9 cellular contexts compared by ENCODE assay signal in genomic region chr17:44878627-44879221, GRCh38. TPM values are rescaled to one million over a fixed set of nuclear protein-coding genes. Genes with fewer than 3 reads are reported as not detected.
DNase-seq lines count a peak whose midpoint lies in the region; ATAC-seq, FAIRE-seq and TF ChIP-seq lines count a peak whose summit lies in the region.
"Had no signal": no experiment of that assay in that cellular context is flagged by ENCODE, and none has a peak within 500 bp of the region (broad histone marks: within the 10 kb centered on the region; RNA-seq: fewer than 3 reads in every experiment).

No MANE protein-coding gene starts in this region.

- dilution Hi-C loops in keratinocyte (cut with MboI; ENCODE audit: extremely low pct_ligation_motif_present, low sequenced_read_pairs), result no loop called here

- H3K36me3 ChIP-seq in keratinocyte (ENCODE audit: control insufficient read depth in 2 of 2, extremely low read depth in 1 of 2, insufficient read depth in 2 of 2, low read length in 2 of 2), result peaks cover 38% of the 10 kb centered on the region in 2 experiments

- H3K9me3 ChIP-seq in keratinocyte (ENCODE audit: control insufficient read depth, low read depth, low read length), result no peaks in the 10 kb centered on the region

- no peak overlapping the region for H3K4me2 ChIP-seq in keratinocyte (ENCODE audit: control insufficient read depth, extremely low read depth, insufficient read depth, low read depth, low read length)

- H3K27ac Mint-ChIP-seq in stimulated activated naive B cell treated with anti-CD40 and anti-IgM and Interleukin-4, amounts not matched to agents 10 μg/mL and 1 μg/mL and 100 μg/mL, for 72 hours, result no peak overlapping the region
- H3K27ac Mint-ChIP-seq: dendritic cell treated with granulocyte-macrophage colony-stimulating factor and Interleukin-4, amounts not matched to agents 40 ng/mL and 50 ng/mL, for 4 days had no signal

- TF ChIP-seq CTCF in keratinocyte (optimal IDR thresholded peaks at IDR 0.05 in 1 of 3, IDR thresholded peaks at IDR 0.05 in 1 of 3, conservative IDR thresholded peaks at IDR 0.05 in 1 of 3; ENCODE audit: extremely low read depth in 1 of 3, insufficient read depth in 2 of 3, low read length in 3 of 3), result peak in 2 of 3 experiments; percentile 40 to 42

- H3K36me3 Mint-ChIP-seq in stimulated activated naive B cell treated with anti-CD40 and anti-IgM and Interleukin-4, amounts not matched to agents 10 μg/mL and 1 μg/mL and 100 μg/mL, for 72 hours, result peaks cover 34 to 64% of the 10 kb centered on the region in 2 donors

- H3K27ac ChIP-seq in keratinocyte (ENCODE audit: control insufficient read depth, insufficient read depth, low read length), result no peak overlapping the region

- H3K4me1 ChIP-seq in keratinocyte (ENCODE audit: control insufficient read depth, extremely low read depth, insufficient read depth, low read length), result no peaks in the 10 kb centered on the region

- H3K79me2 ChIP-seq in keratinocyte (ENCODE audit: control insufficient read depth, insufficient read depth, low read length), result no peaks in the 10 kb centered on the region

- no peaks in the 10 kb centered on the region for H3K27me3 ChIP-seq in keratinocyte (ENCODE audit: control insufficient read depth, extremely low read depth, insufficient read depth, low read length)

- peak; percentile 60 for DNase-seq in DMS53 (lab: John Stamatoyannopoulos, UW)
- DNase-seq in NCI-H1694 treated with DMSO at 0.1 percent for 48 hours (lab: John Stamatoyannopoulos, UW), result peak; percentile 39
- DNase-seq in amniotic epithelial cell (ENCODE audit: low read depth), result peak; percentile 19
- DNase-seq in keratinocyte (ENCODE audit: low read depth, low spot score), result no peak
- no peak for DNase-seq in stimulated activated naive B cell treated with anti-CD40 and anti-IgM and Interleukin-4, amounts not matched to agents 10 μg/mL and 1 μg/mL and 100 μg/mL, for 72 hours

- no peaks in the 10 kb centered on the region for H3K9me1 ChIP-seq in keratinocyte (ENCODE audit: control insufficient read depth, extremely low read depth, insufficient read depth, low read length)

- no peak overlapping the region for H3K4me3 ChIP-seq in keratinocyte (ENCODE audit: control insufficient read depth in 2 of 3, extremely low read depth in 1 of 3, insufficient read depth in 2 of 3, low read depth in 1 of 3, low read length in 3 of 3)

- H3K4me3 Mint-ChIP-seq in stimulated activated naive B cell treated with anti-CD40 and anti-IgM and Interleukin-4, amounts not matched to agents 10 μg/mL and 1 μg/mL and 100 μg/mL, for 72 hours, result no peak overlapping the region
- H3K4me3 Mint-ChIP-seq: dendritic cell treated with granulocyte-macrophage colony-stimulating factor and Interleukin-4, amounts not matched to agents 40 ng/mL and 50 ng/mL, for 4 days had no signal

- no peaks in the 10 kb centered on the region for H4K20me1 ChIP-seq in keratinocyte (ENCODE audit: control insufficient read depth, extremely low read depth, insufficient read depth, low read length)

- ATAC-seq in GM21526 (IDR thresholded peaks at IDR 0.05; ENCODE audit: low FRiP score, unreplicated experiment), result no peak
- ATAC-seq in stimulated activated naive B cell treated with anti-CD40 and anti-IgM and Interleukin-4, amounts not matched to agents 10 μg/mL and 1 μg/mL and 100 μg/mL, for 72 hours (replicated peaks), result no peak
- ATAC-seq in HG02870 (IDR thresholded peaks at IDR 0.05; ENCODE audit: unreplicated experiment), result no peak

- H3K27me3 Mint-ChIP-seq in stimulated activated naive B cell treated with anti-CD40 and anti-IgM and Interleukin-4, amounts not matched to agents 10 μg/mL and 1 μg/mL and 100 μg/mL, for 72 hours, result no peaks in the 10 kb centered on the region
- H3K27me3 Mint-ChIP-seq: dendritic cell treated with granulocyte-macrophage colony-stimulating factor and Interleukin-4, amounts not matched to agents 40 ng/mL and 50 ng/mL, for 4 days had no signal

- FAIRE-seq in A204.1 (lab: Jason Lieb, UNC) (peak; percentile 98), keratinocyte (lab: Jason Lieb, UNC) (no peak)

- H3K4me1 Mint-ChIP-seq in stimulated activated naive B cell treated with anti-CD40 and anti-IgM and Interleukin-4, amounts not matched to agents 10 μg/mL and 1 μg/mL and 100 μg/mL, for 72 hours, result no peaks in the 10 kb centered on the region

- H3K9ac ChIP-seq in keratinocyte (ENCODE audit: control insufficient read depth, extremely low read depth, insufficient read depth, low read length), result no peak overlapping the region

- H2AFZ ChIP-seq in keratinocyte (ENCODE audit: control insufficient read depth, low read length), result no peak overlapping the region

- H3K9me3 Mint-ChIP-seq in stimulated activated naive B cell treated with anti-CD40 and anti-IgM and Interleukin-4, amounts not matched to agents 10 μg/mL and 1 μg/mL and 100 μg/mL, for 72 hours, result no peaks in the 10 kb centered on the region
- H3K9me3 Mint-ChIP-seq: dendritic cell treated with granulocyte-macrophage colony-stimulating factor and Interleukin-4, amounts not matched to agents 40 ng/mL and 50 ng/mL, for 4 days had no signal

RNA-seq across cellular contexts. Expression of gene EFTUD2, which starts 20.5 kb away (rescaled TPM):
- 91.5 to 160 TPM (median 153 TPM) in 3 replicates for polyA plus RNA-seq in keratinocyte
- 103 TPM for polyA plus RNA-seq in keratinocyte (2011; ENCODE audit: low read depth)
- 76.2 and 96.0 TPM in 2 replicates for polyA plus RNA-seq in keratinocyte (2011; cell fraction: cytosol; rRNA removed)
- 131 and 154 TPM in 2 replicates for polyA plus RNA-seq in keratinocyte (2011; cell fraction: nucleus; rRNA removed)
- 43.3 and 123 TPM in 2 replicates for polyA plus RNA-seq in keratinocyte (2012; ENCODE audit: low replicate concordance)
- polyA minus RNA-seq in keratinocyte, result 182 to 299 TPM (median 222 TPM) in 3 replicates
- polyA minus RNA-seq in keratinocyte (2011; cell fraction: cytosol; rRNA and poly(A)+ RNA removed), result 67.1 TPM
- polyA minus RNA-seq in keratinocyte (2011; cell fraction: nucleus; rRNA and poly(A)+ RNA removed), result 105 and 174 TPM in 2 replicates

RNA-seq across cellular contexts. Expression of gene HIGD1B, which starts 31.0 kb away (rescaled TPM):
- polyA plus RNA-seq in keratinocyte, result not detected in 3 replicates
- not detected for polyA plus RNA-seq in keratinocyte (2011; ENCODE audit: low read depth)
- not detected in 2 replicates for polyA plus RNA-seq in keratinocyte (2011; cell fraction: cytosol; rRNA removed)
- polyA plus RNA-seq in keratinocyte (2011; cell fraction: nucleus; rRNA removed), result not detected in 2 replicates
- polyA plus RNA-seq in keratinocyte (2012; ENCODE audit: low replicate concordance), result 0.52 TPM in 1 of 2 replicates, not detected in the other
- not detected in 3 replicates for polyA minus RNA-seq in keratinocyte
- polyA minus RNA-seq in keratinocyte (2011; cell fraction: cytosol; rRNA and poly(A)+ RNA removed), result not detected
- polyA minus RNA-seq in keratinocyte (2011; cell fraction: nucleus; rRNA and poly(A)+ RNA removed), result not detected in 2 replicates

RNA-seq across cellular contexts. Expression of gene GFAP, which starts 36.6 kb away (rescaled TPM):
- polyA plus RNA-seq in keratinocyte, result 0.14 to 0.32 TPM in 2 of 3 replicates, not detected in the other
- not detected for polyA plus RNA-seq in keratinocyte (2011; ENCODE audit: low read depth)
- polyA plus RNA-seq in keratinocyte (2011; cell fraction: cytosol; rRNA removed), result 0.05 and 0.06 TPM in 2 replicates
- 0.05 and 0.15 TPM in 2 replicates for polyA plus RNA-seq in keratinocyte (2011; cell fraction: nucleus; rRNA removed)
- 0.11 and 0.35 TPM in 2 replicates for polyA plus RNA-seq in keratinocyte (2012; ENCODE audit: low replicate concordance)
- not detected in 3 replicates for polyA minus RNA-seq in keratinocyte
- not detected for polyA minus RNA-seq in keratinocyte (2011; cell fraction: cytosol; rRNA and poly(A)+ RNA removed)
- polyA minus RNA-seq in keratinocyte (2011; cell fraction: nucleus; rRNA and poly(A)+ RNA removed), result not detected in 2 replicates

RNA-seq across cellular contexts. Expression of gene GJC1, which starts 48.6 kb away (rescaled TPM):
- polyA plus RNA-seq in keratinocyte, result 6.5 to 17.1 TPM (median 11.1 TPM) in 3 replicates
- 3.8 TPM for polyA plus RNA-seq in keratinocyte (2011; ENCODE audit: low read depth)
- 4.0 and 6.4 TPM in 2 replicates for polyA plus RNA-seq in keratinocyte (2011; cell fraction: cytosol; rRNA removed)
- polyA plus RNA-seq in keratinocyte (2011; cell fraction: nucleus; rRNA removed), result 17.4 and 18.2 TPM in 2 replicates
- polyA plus RNA-seq in keratinocyte (2012; ENCODE audit: low replicate concordance), result 4.6 and 16.1 TPM in 2 replicates
- polyA minus RNA-seq in keratinocyte, result 23.8 to 26.1 TPM (median 25.0 TPM) in 3 replicates
- 6.3 TPM for polyA minus RNA-seq in keratinocyte (2011; cell fraction: cytosol; rRNA and poly(A)+ RNA removed)
- polyA minus RNA-seq in keratinocyte (2011; cell fraction: nucleus; rRNA and poly(A)+ RNA removed), result 9.0 and 20.6 TPM in 2 replicates

Comparison
In these comparisons a context has a peak if more than half of its experiments do, and no peak if none do; other contexts are left out.
1. DNase-seq: peak in DMS53 (single experiment), NCI-H1694 treated with DMSO at 0.1 percent for 48 hours (single experiment) and amniotic epithelial cell (single experiment); none in keratinocyte (single experiment) and stimulated activated naive B cell treated with anti-CD40 and anti-IgM and Interleukin-4, amounts not matched to agents 10 μg/mL and 1 μg/mL and 100 μg/mL, for 72 hours (single experiment).